In the genomic region with DNA sequence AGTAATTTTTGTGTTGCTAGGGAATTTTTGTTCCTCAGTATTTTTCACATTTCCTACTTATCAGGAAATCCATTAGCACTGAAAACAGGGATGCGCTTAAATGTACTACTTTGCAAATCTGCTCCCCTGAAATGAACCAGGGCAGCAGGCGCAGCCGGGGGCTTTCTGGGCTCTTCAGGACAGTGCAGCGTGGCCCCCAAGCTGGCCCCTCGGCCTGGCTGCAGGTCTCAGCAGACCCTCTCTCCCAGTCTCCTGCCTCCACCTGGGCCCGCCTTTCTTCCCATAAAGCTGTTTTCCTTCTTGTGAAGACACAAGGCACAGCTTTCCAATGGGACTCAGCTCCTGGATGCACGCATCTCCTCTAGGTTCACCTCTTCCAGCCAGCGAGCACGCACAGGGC, we compare ENCODE assay signal across 31 cellular contexts.
"Had no signal": no experiment of that assay in that cellular context is flagged by ENCODE, and none has a peak within 500 bp of the region (broad histone marks: within the 10 kb centered on the region; RNA-seq: fewer than 3 reads in every experiment).

No MANE protein-coding gene starts in this region.

- ATAC-seq: activated CD4-positive, alpha-beta T cell treated with anti-CD3 and anti-CD28 coated beads for 36 hours; activated CD4-positive, CD25-positive, alpha-beta regulatory T cell treated with anti-CD3 and anti-CD28 coated beads, Interleukin-2, amount 50 U/mL, for 24 hours; activated CD8-positive, alpha-beta memory T cell treated with anti-CD3 and anti-CD28 coated beads, Interleukin-2, amount 10 ng/mL, durations not matched to agents 7 days and 5 days; activated naive CD8-positive, alpha-beta T cell treated with anti-CD3 and anti-CD28 coated beads, Interleukin-2, amount 50 U/mL, for 24 hours had no signal

- H3K4me1 Mint-ChIP-seq: activated CD4-positive, alpha-beta memory T cell treated with anti-CD3 and anti-CD28 coated beads, Interleukin-2, amount 10 ng/mL, durations not matched to agents 7 days and 5 days; activated CD4-positive, alpha-beta T cell treated with anti-CD3 and anti-CD28 coated beads for 36 hours; activated naive CD4-positive, alpha-beta T cell treated with anti-CD3 and anti-CD28 coated beads, Interleukin-2, amount 10 ng/mL, durations not matched to agents 7 days and 5 days; activated naive CD8-positive, alpha-beta T cell treated with anti-CD3 and anti-CD28 coated beads, Interleukin-2, amount 50 U/mL, for 24 hours had no signal

- H3K36me3 ChIP-seq: brain microvascular endothelial cell, SJSA1 had no signal

- DNase-seq: activated CD4-positive, alpha-beta memory T cell treated with anti-CD3 and anti-CD28 coated beads, Interleukin-2, amount 10 ng/mL, durations not matched to agents 7 days and 5 days; activated CD4-positive, alpha-beta T cell treated with anti-CD3 and anti-CD28 coated beads for 36 hours; activated CD8-positive, alpha-beta memory T cell treated with anti-CD3 and anti-CD28 coated beads for 24 hours; activated CD8-positive, alpha-beta memory T cell treated with anti-CD3 and anti-CD28 coated beads, Interleukin-2, amount 10 ng/mL, durations not matched to agents 7 days and 5 days; activated CD8-positive, alpha-beta memory T cell treated with anti-CD3 and anti-CD28 coated beads, Interleukin-2, amount 50 U/mL, for 48 hours; activated effector memory CD4-positive, alpha-beta T cell treated with Interleukin-2 at 50 U/mL for 16 hours; activated naive CD4-positive, alpha-beta T cell treated with anti-CD3 and anti-CD28 coated beads, Interleukin-2, amount 10 ng/mL, durations not matched to agents 7 days and 5 days; activated naive CD8-positive, alpha-beta T cell treated with anti-CD3 and anti-CD28 coated beads, Interleukin-2, amount 50 U/mL, for 24 hours; activated T-cell treated with anti-CD3 and anti-CD28 coated beads, Interleukin-2, amount 50 U/mL, for 48 hours; amniotic stem cell; aorta; brain microvascular endothelial cell; Karpas-422; KBM-7; NCI-H1105; NCI-H1417 treated with DMSO at 0.1 percent for 48 hours; NCI-H187 treated with DMSO at 0.1 percent for 48 hours; NCI-H2081; NCI-H2171 treated with DMSO at 0.1 percent for 48 hours; NCI-H2227 treated with DMSO at 0.1 percent for 48 hours; NCI-H446; NCI-H510A treated with DMSO at 0.1 percent for 48 hours; NCI-H69; NCI-H82; SHP77 treated with DMSO at 0.1 percent for 48 hours; SK-N-SH had no signal

- H3K4me1 ChIP-seq: SJSA1 had no signal

- H3K27ac Mint-ChIP-seq: activated CD4-positive, alpha-beta memory T cell treated with anti-CD3 and anti-CD28 coated beads, Interleukin-2, amount 10 ng/mL, durations not matched to agents 7 days and 5 days; activated CD4-positive, alpha-beta T cell treated with anti-CD3 and anti-CD28 coated beads for 36 hours; activated CD8-positive, alpha-beta memory T cell treated with anti-CD3 and anti-CD28 coated beads, Interleukin-2, amount 10 ng/mL, durations not matched to agents 7 days and 5 days; activated naive CD4-positive, alpha-beta T cell treated with anti-CD3 and anti-CD28 coated beads, Interleukin-2, amount 10 ng/mL, durations not matched to agents 7 days and 5 days; activated naive CD8-positive, alpha-beta T cell; activated naive CD8-positive, alpha-beta T cell treated with anti-CD3 and anti-CD28 coated beads, Interleukin-2, amount 50 U/mL, for 24 hours; T-helper 1 cell treated with Interleukin-12 subunit alpha and Interleukin-12 subunit beta and Interleukin-4 antibody, amounts not matched to agents 30 μg/mL and 1 μg/mL, for 36 hours; T-helper 2 cell treated with Interferon-gamma antibody and Interleukin-4, amounts not matched to agents 5 μg/mL and 100 μg/mL, for 36 hours had no signal

- H3K4me3 ChIP-seq: SJSA1 had no signal

- H3K27me3 ChIP-seq: brain microvascular endothelial cell, SJSA1 had no signal

- H3K9me3 ChIP-seq: SJSA1, SK-N-SH had no signal

- H3K9me3 Mint-ChIP-seq: activated CD4-positive, alpha-beta memory T cell treated with anti-CD3 and anti-CD28 coated beads, Interleukin-2, amount 10 ng/mL, durations not matched to agents 7 days and 5 days; activated naive CD4-positive, alpha-beta T cell treated with anti-CD3 and anti-CD28 coated beads, Interleukin-2, amount 10 ng/mL, durations not matched to agents 7 days and 5 days; activated naive CD8-positive, alpha-beta T cell treated with anti-CD3 and anti-CD28 coated beads, Interleukin-2, amount 50 U/mL, for 24 hours; T-helper 1 cell treated with Interleukin-12 subunit alpha and Interleukin-12 subunit beta and Interleukin-4 antibody, amounts not matched to agents 30 μg/mL and 1 μg/mL, for 36 hours; T-helper 2 cell treated with Interferon-gamma antibody and Interleukin-4, amounts not matched to agents 5 μg/mL and 100 μg/mL, for 36 hours had no signal

- H3K27ac ChIP-seq: brain microvascular endothelial cell, SJSA1 had no signal

- H3K4me3 Mint-ChIP-seq: activated CD4-positive, alpha-beta memory T cell treated with anti-CD3 and anti-CD28 coated beads, Interleukin-2, amount 10 ng/mL, durations not matched to agents 7 days and 5 days; activated CD4-positive, alpha-beta T cell treated with anti-CD3 and anti-CD28 coated beads for 36 hours; activated CD8-positive, alpha-beta memory T cell treated with anti-CD3 and anti-CD28 coated beads, Interleukin-2, amount 10 ng/mL, durations not matched to agents 7 days and 5 days; activated naive CD4-positive, alpha-beta T cell treated with anti-CD3 and anti-CD28 coated beads, Interleukin-2, amount 10 ng/mL, durations not matched to agents 7 days and 5 days; activated naive CD8-positive, alpha-beta T cell; activated naive CD8-positive, alpha-beta T cell treated with anti-CD3 and anti-CD28 coated beads, Interleukin-2, amount 50 U/mL, for 24 hours; T-helper 1 cell treated with Interleukin-12 subunit alpha and Interleukin-12 subunit beta and Interleukin-4 antibody, amounts not matched to agents 30 μg/mL and 1 μg/mL, for 36 hours; T-helper 2 cell treated with Interferon-gamma antibody and Interleukin-4, amounts not matched to agents 5 μg/mL and 100 μg/mL, for 36 hours had no signal
